Comparison of ENCODE assay signal across 14 cellular contexts in genomic region chr1:10677508-10678364, GRCh38.
DNase-seq lines count a peak whose midpoint lies in the region; ATAC-seq and TF ChIP-seq lines count a peak whose summit lies in the region.
"Had no signal": no experiment of that assay in that cellular context is flagged by ENCODE, and none has a peak within 500 bp of the region (broad histone marks: within the 10 kb centered on the region; RNA-seq: fewer than 3 reads in every experiment).

No MANE protein-coding gene starts in this region.

- intact Hi-C loops in sigmoid colon (cut with DNase I): no loop called here

- H3K4me3 ChIP-seq in H7 (ENCODE audit: insufficient read depth, low read depth, low read length) (no peak overlapping the region), sigmoid colon (peak overlapping the region in 2 of 4 donors; percentile 9)

- DNase-seq in H7 (peak; percentile 69), left lobe of liver (ENCODE audit: low spot score) (peak; percentile 94), sigmoid colon (peak; percentile 90), NCI-H2107 (lab: John Stamatoyannopoulos, UW) (no peak), kidney glomerular epithelial cell (lab: John Stamatoyannopoulos, UW) (no peak), mesenteric fat pad (ENCODE audit: low spot score) (no peak)
- no peak for DNase-seq in central memory CD8-positive, alpha-beta T cell (ENCODE audit: low spot score in 2 of 2)
- DNase-seq: activated CD4-positive, alpha-beta T cell treated with anti-CD3 and anti-CD28 coated beads, Interleukin-2, amount 50 U/mL, for 4 hours; activated naive CD4-positive, alpha-beta T cell treated with anti-CD3 and anti-CD28 coated beads for 36 hours; NCI-H2171 treated with DMSO at 0.1 percent for 48 hours; stimulated activated CD4-positive, alpha-beta T cell treated with anti-CD3 and anti-CD28 coated beads, Interleukin-4, amount 100 ng/mL, for 1 hour; stimulated activated naive CD4-positive, alpha-beta T cell treated with Interleukin-2 at 50 U/mL for 16 hours had no signal

- no peak for TF ChIP-seq EP300 in sigmoid colon (IDR thresholded peaks at IDR 0.05)

- H3K27ac ChIP-seq in sigmoid colon: peak overlapping the region; percentile 69 to 98 (median 96)

- H3K27me3 ChIP-seq in H7 (ENCODE audit: control insufficient read depth, insufficient read depth, low read length): no peaks in the 10 kb centered on the region
- no peaks in the 10 kb centered on the region for H3K27me3 ChIP-seq in sigmoid colon

- H3K36me3 Mint-ChIP-seq in central memory CD8-positive, alpha-beta T cell (ENCODE audit: insufficient read depth): peaks cover 28% of the 10 kb centered on the region
- H3K36me3 Mint-ChIP-seq: CD14-positive monocyte had no signal

- ATAC-seq in central memory CD8-positive, alpha-beta T cell (replicated peaks; ENCODE audit: extremely low read depth, poor library complexity, severe bottlenecking): no peak
- peak; percentile 79 for ATAC-seq in left lobe of liver
- ATAC-seq in HG02840 (IDR thresholded peaks at IDR 0.05; ENCODE audit: low FRiP score, unreplicated experiment): no peak

- peak overlapping the region; percentile 93 for H3K27ac Mint-ChIP-seq in central memory CD8-positive, alpha-beta T cell (ENCODE audit: low read depth)
- H3K27ac Mint-ChIP-seq: activated naive CD4-positive, alpha-beta T cell treated with anti-CD3 and anti-CD28 coated beads for 36 hours; CD14-positive monocyte had no signal

- H3K4me1 ChIP-seq in sigmoid colon: peaks cover 4 to 100% (median 100%) of the 10 kb centered on the region in 4 donors

- peaks cover 43% of the 10 kb centered on the region for H3K4me1 Mint-ChIP-seq in central memory CD8-positive, alpha-beta T cell

- H3K36me3 ChIP-seq in H7 (replicated peaks; ENCODE audit: control insufficient read depth, insufficient read depth, low read length): no peaks in the 10 kb centered on the region
- no peaks in the 10 kb centered on the region for H3K36me3 ChIP-seq in sigmoid colon

- no peak for TF ChIP-seq POLR2A in sigmoid colon (IDR thresholded peaks at IDR 0.05)

- H3K4me3 Mint-ChIP-seq in central memory CD8-positive, alpha-beta T cell: no peak overlapping the region
- H3K4me3 Mint-ChIP-seq: activated naive CD4-positive, alpha-beta T cell treated with anti-CD3 and anti-CD28 coated beads for 36 hours; CD14-positive monocyte had no signal

- no peaks in the 10 kb centered on the region for H3K9me3 ChIP-seq in sigmoid colon

- no peaks in the 10 kb centered on the region for H3K9me3 Mint-ChIP-seq in central memory CD8-positive, alpha-beta T cell
- H3K9me3 Mint-ChIP-seq: activated naive CD4-positive, alpha-beta T cell treated with anti-CD3 and anti-CD28 coated beads for 36 hours; CD14-positive monocyte had no signal

- no peaks in the 10 kb centered on the region for H3K27me3 Mint-ChIP-seq in central memory CD8-positive, alpha-beta T cell

- 66 to 84% methylated on average over 26 of the region's 26 CpGs for WGBS in sigmoid colon, 2 donors

- TF ChIP-seq CTCF in sigmoid colon (IDR thresholded peaks at IDR 0.05): no peak

Comparison
In these comparisons a context has a peak if more than half of its experiments do, and no peak if none do; other contexts are left out.
1. DNase-seq: peak in H7 (single experiment), left lobe of liver (single experiment) and sigmoid colon (single experiment); none in central memory CD8-positive, alpha-beta T cell (0 of 2), NCI-H2107 (single experiment), kidney glomerular epithelial cell (single experiment) and mesenteric fat pad (single experiment).